ENCODE assay signal across 10 cellular contexts in the genomic region with DNA sequence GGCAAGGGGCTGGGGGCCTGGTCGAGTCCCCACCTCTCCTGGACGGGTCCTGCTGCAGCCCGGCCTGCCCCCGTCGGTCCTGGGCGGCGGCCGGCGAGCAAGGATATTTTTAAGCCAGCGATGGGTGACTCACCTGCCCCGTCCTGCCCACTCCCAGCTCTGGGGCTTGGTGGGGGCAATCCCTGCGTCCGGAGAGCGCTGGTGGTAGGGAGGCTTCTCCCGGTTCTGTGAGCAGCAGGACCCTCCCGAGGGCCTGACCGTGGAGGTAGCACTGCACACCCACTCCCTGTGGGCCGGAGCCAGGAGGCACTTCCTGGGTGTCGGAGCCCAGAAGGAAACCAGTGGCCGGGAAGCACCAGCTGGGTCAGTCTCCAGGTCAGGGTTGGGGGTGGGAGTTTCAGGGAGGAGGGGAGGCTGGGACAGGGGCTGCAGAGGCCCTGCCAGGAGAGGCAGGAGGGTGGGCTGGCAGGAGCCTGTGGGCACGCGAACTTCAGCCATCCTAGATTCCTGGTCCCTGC. TPM values are rescaled to one million over a fixed set of nuclear protein-coding genes. Genes with fewer than 3 reads are reported as not detected.
DNase-seq lines count a peak whose midpoint lies in the region; ATAC-seq, FAIRE-seq and TF ChIP-seq lines count a peak whose summit lies in the region.
"Had no signal": no experiment of that assay in that cellular context is flagged by ENCODE, and none has a peak within 500 bp of the region (broad histone marks: within the 10 kb centered on the region; RNA-seq: fewer than 3 reads in every experiment).

No MANE protein-coding gene starts in this region.

- 6% methylated on average over 22 of the region's 22 CpGs for WGBS in mesenchymal stem cell

- peaks cover 4% of the 10 kb centered on the region for H3K36me3 Mint-ChIP-seq in activated CD4-positive, alpha-beta T cell treated with anti-CD3 and anti-CD28 coated beads for 36 hours (ENCODE audit: low read depth)
- no peaks in the 10 kb centered on the region for H3K36me3 Mint-ChIP-seq in effector memory CD8-positive, alpha-beta T cell (ENCODE audit: insufficient read depth)

- peak overlapping the region; percentile 92 for H2BK120ac ChIP-seq in mesenchymal stem cell (ENCODE audit: low read depth, low read length)

- peak overlapping the region; percentile 99 for H2AK5ac ChIP-seq in mesenchymal stem cell (ENCODE audit: low read length, severe bottlenecking)

- H3K9me3 Mint-ChIP-seq in activated CD4-positive, alpha-beta T cell treated with anti-CD3 and anti-CD28 coated beads for 36 hours (ENCODE audit: low read depth) = no peaks in the 10 kb centered on the region
- no peaks in the 10 kb centered on the region for H3K9me3 Mint-ChIP-seq in effector memory CD8-positive, alpha-beta T cell

- DNase-seq in activated CD4-positive, alpha-beta T cell treated with anti-CD3 and anti-CD28 coated beads for 36 hours = peak; percentile 25
- no peak for DNase-seq in activated CD4-positive, alpha-beta T cell treated with anti-CD3 and anti-CD28 coated beads for 1 hour
- DNase-seq in dorsolateral prefrontal cortex (no peak), mesenchymal stem cell (peak; percentile 53), urothelium cell line (ENCODE audit: low spot score) (peak; percentile 25), cerebellar nuclear complex (lab: John Stamatoyannopoulos, UW) (no peak), SHP77 treated with DMSO at 0.1 percent for 48 hours (lab: John Stamatoyannopoulos, UW) (no peak)
- no peak for DNase-seq in effector memory CD8-positive, alpha-beta T cell
- DNase-seq: AML-193 had no signal

- no peaks in the 10 kb centered on the region for H3K9me3 ChIP-seq in mesenchymal stem cell (ENCODE audit: control insufficient read depth, low read length)

- peak overlapping the region; percentile 80 to 99 for H3K18ac ChIP-seq in mesenchymal stem cell (ENCODE audit: low read depth in 1 of 2, low read length in 2 of 2)

- peak overlapping the region; percentile 95 for H4K91ac ChIP-seq in mesenchymal stem cell (ENCODE audit: low read length)

- peak overlapping the region; percentile 87 for H2AFZ ChIP-seq in mesenchymal stem cell (ENCODE audit: low read depth, low read length)

- H3K27ac ChIP-seq in dorsolateral prefrontal cortex (peak overlapping the region in 23 of 59 donors; percentile 1 to 84 (median 58)), mesenchymal stem cell (ENCODE audit: low read length, poor library complexity, severe bottlenecking) (peak overlapping the region; percentile 99)
- H3K27ac ChIP-seq: SK-N-MC had no signal

- TF ChIP-seq CTCF in dorsolateral prefrontal cortex (IDR thresholded peaks at IDR 0.05 in 54 of 56, conservative IDR thresholded peaks at IDR 0.05 in 2 of 56; ENCODE audit: low read depth in 1 of 56, partially characterized antibody in 56 of 56) = no peak

- intact Hi-C loops in activated CD4-positive, alpha-beta T cell treated with anti-CD3 and anti-CD28 coated beads for 36 hours (cut with DNase I, micrococcal nuclease) = no loop called here
- intact Hi-C loops in dorsolateral prefrontal cortex (cut with DNase I) = no loop called here

- FAIRE-seq in urothelium cell line (lab: Jason Lieb, UNC) = no peak

- H3K27me3 ChIP-seq in dorsolateral prefrontal cortex (peaks cover 0 to 13% (median 0%) of the 10 kb centered on the region in 45 donors), mesenchymal stem cell (ENCODE audit: control insufficient read depth in 1 of 2, insufficient read depth in 1 of 2, low read length in 2 of 2) (no peaks in the 10 kb centered on the region)

- no peak overlapping the region for H3K27ac Mint-ChIP-seq in activated CD4-positive, alpha-beta T cell treated with anti-CD3 and anti-CD28 coated beads for 36 hours
- no peak overlapping the region for H3K27ac Mint-ChIP-seq in effector memory CD8-positive, alpha-beta T cell

- POLR2A ChIA-PET in activated CD4-positive, alpha-beta T cell treated with anti-CD3 and anti-CD28 coated beads for 36 hours (lab: Charles Lee) = no interaction called here

- no peak for ATAC-seq in activated CD4-positive, alpha-beta T cell treated with anti-CD3 and anti-CD28 coated beads for 36 hours
- no peak for ATAC-seq in effector memory CD8-positive, alpha-beta T cell (replicated peaks)

- peak overlapping the region; percentile 98 for H2BK5ac ChIP-seq in mesenchymal stem cell (ENCODE audit: low read depth, low read length, poor library complexity, severe bottlenecking)

- peaks cover 21 to 68% of the 10 kb centered on the region in 2 experiments for H3K36me3 ChIP-seq in mesenchymal stem cell (ENCODE audit: control insufficient read depth in 1 of 2, insufficient read depth in 2 of 2, low read depth in 1 of 2, low read length in 2 of 2)

- CTCF ChIA-PET in activated CD4-positive, alpha-beta T cell treated with anti-CD3 and anti-CD28 coated beads for 36 hours (lab: Charles Lee) = interaction anchor here (1.1 to 1.4 kb wide), 2 partner anchors 16 to 21 kb away, joined by 3 read pairs; no protein-coding TSS in a partner anchor

- H4K8ac ChIP-seq in mesenchymal stem cell (ENCODE audit: low read length) = peak overlapping the region; percentile 96

- H3K4me1 ChIP-seq in mesenchymal stem cell (ENCODE audit: control insufficient read depth, insufficient read depth, low read depth, low read length) = peaks cover 76% of the 10 kb centered on the region

- H3K4me1 Mint-ChIP-seq in activated CD4-positive, alpha-beta T cell treated with anti-CD3 and anti-CD28 coated beads for 36 hours = no peaks in the 10 kb centered on the region
- H3K4me1 Mint-ChIP-seq in effector memory CD8-positive, alpha-beta T cell (ENCODE audit: low read depth in 2 of 2) = peaks cover 3 to 13% of the 10 kb centered on the region in 2 donors

- H3K9ac ChIP-seq in mesenchymal stem cell (ENCODE audit: low read length) = peak overlapping the region; percentile 92

- peak overlapping the region in 1 of 2 experiments; percentile 64 for H3K23ac ChIP-seq in mesenchymal stem cell (ENCODE audit: low read length in 2 of 2)

- peak overlapping the region; percentile 52 to 96 for H2BK12ac ChIP-seq in mesenchymal stem cell (ENCODE audit: low read length in 2 of 2)

- H3K27me3 Mint-ChIP-seq in activated CD4-positive, alpha-beta T cell treated with anti-CD3 and anti-CD28 coated beads for 36 hours = peaks cover 12% of the 10 kb centered on the region
- peaks cover 24 to 45% of the 10 kb centered on the region in 2 donors for H3K27me3 Mint-ChIP-seq in effector memory CD8-positive, alpha-beta T cell

- peak overlapping the region; percentile 79 for H3K4me2 ChIP-seq in mesenchymal stem cell (ENCODE audit: low read length, poor library complexity, severe bottlenecking)

- H3K4ac ChIP-seq in mesenchymal stem cell (ENCODE audit: low read depth in 1 of 2, low read length in 2 of 2) = peak overlapping the region; percentile 61 to 76

- H3K14ac ChIP-seq in mesenchymal stem cell (ENCODE audit: low read length in 2 of 2) = peak overlapping the region in 1 of 2 experiments; percentile 97

- H3K79me1 ChIP-seq in mesenchymal stem cell (replicated peaks; ENCODE audit: low read length, poor library complexity, severe bottlenecking) = peaks cover 17% of the 10 kb centered on the region

- peak overlapping the region; percentile 75 for H2BK15ac ChIP-seq in mesenchymal stem cell (ENCODE audit: low read depth, poor library complexity, severe bottlenecking)

- H3K4me3 Mint-ChIP-seq in activated CD4-positive, alpha-beta T cell treated with anti-CD3 and anti-CD28 coated beads for 36 hours = no peak overlapping the region
- H3K4me3 Mint-ChIP-seq in effector memory CD8-positive, alpha-beta T cell = no peak overlapping the region

- H3K4me3 ChIP-seq in dorsolateral prefrontal cortex (peak overlapping the region in 57 of 59 donors; percentile 25 to 65 (median 46)), mesenchymal stem cell (ENCODE audit: insufficient read depth in 1 of 2, low read depth in 1 of 2, low read length in 2 of 2) (peak overlapping the region; percentile 73 to 83)
- H3K4me3 ChIP-seq: SK-N-MC had no signal

RNA-seq across cellular contexts. Expression of a gene that starts 0.5 kb away (rescaled TPM):
- total RNA-seq in activated CD4-positive, alpha-beta T cell treated with anti-CD3 and anti-CD28 coated beads for 36 hours = 10 to 100 TPM in 1 of 2 experiments, 1 to 10 TPM in 1; 8.0 to 10.5 TPM
- total RNA-seq in dorsolateral prefrontal cortex = 10 to 100 TPM; 10.3 to 57.6 (median 18.1) TPM
- polyA plus RNA-seq in mesenchymal stem cell (2013, experiment 1 of 2) = 16.2 TPM
- 17.4 TPM for polyA plus RNA-seq in mesenchymal stem cell (2013, experiment 2 of 2)

RNA-seq across cellular contexts. Expression of a gene that starts 10.9 kb away (rescaled TPM):
- total RNA-seq in activated CD4-positive, alpha-beta T cell treated with anti-CD3 and anti-CD28 coated beads for 36 hours = 10 to 100 TPM; 11.4 to 11.9 TPM
- total RNA-seq in dorsolateral prefrontal cortex = 10 to 100 TPM; 14.5 to 48.6 (median 27.2) TPM
- 13.4 TPM for polyA plus RNA-seq in mesenchymal stem cell (2013, experiment 1 of 2)
- 15.6 TPM for polyA plus RNA-seq in mesenchymal stem cell (2013, experiment 2 of 2)

RNA-seq across cellular contexts. Expression of a gene that starts 11.5 kb away (rescaled TPM):
- total RNA-seq in activated CD4-positive, alpha-beta T cell treated with anti-CD3 and anti-CD28 coated beads for 36 hours = 10 to 100 TPM; 47.4 to 56.6 TPM
- 100 to 1,000 TPM in 119 of 120 experiments, 10 to 100 TPM in 1; 72.0 to 250 (median 144) TPM for total RNA-seq in dorsolateral prefrontal cortex
- 21.2 TPM for polyA plus RNA-seq in mesenchymal stem cell (2013, experiment 1 of 2)
- polyA plus RNA-seq in mesenchymal stem cell (2013, experiment 2 of 2) = 20.6 TPM

RNA-seq across cellular contexts. Expression of a gene that starts 40.8 kb away (rescaled TPM):
- 100 to 1,000 TPM; 239 to 246 TPM for total RNA-seq in activated CD4-positive, alpha-beta T cell treated with anti-CD3 and anti-CD28 coated beads for 36 hours
- total RNA-seq in dorsolateral prefrontal cortex = 100 to 1,000 TPM in 96 of 120 experiments, 10 to 100 TPM in 24; 58.9 to 258 (median 114) TPM
- polyA plus RNA-seq in mesenchymal stem cell (2013, experiment 1 of 2) = 215 TPM
- polyA plus RNA-seq in mesenchymal stem cell (2013, experiment 2 of 2) = 211 TPM

Comparison
In these comparisons a context has a peak if more than half of its experiments do, and no peak if none do; other contexts are left out.
1. DNase-seq: peak in activated CD4-positive, alpha-beta T cell treated with anti-CD3 and anti-CD28 coated beads for 36 hours (single experiment), mesenchymal stem cell (single experiment) and urothelium cell line (single experiment); none in activated CD4-positive, alpha-beta T cell treated with anti-CD3 and anti-CD28 coated beads for 1 hour (single experiment), dorsolateral prefrontal cortex (0 of 10), effector memory CD8-positive, alpha-beta T cell (0 of 3), cerebellar nuclear complex (0 of 2) and SHP77 treated with DMSO at 0.1 percent for 48 hours (single experiment).